Comparison of ENCODE assay signal across 34 cellular contexts in genomic region chr2:124708661-124709060, GRCh38.
"Had no signal": no experiment of that assay in that cellular context is flagged by ENCODE, and none has a peak within 500 bp of the region (broad histone marks: within the 10 kb centered on the region; RNA-seq: fewer than 3 reads in every experiment).

No MANE protein-coding gene starts in this region.

- ATAC-seq: activated CD4-positive, CD25-positive, alpha-beta regulatory T cell treated with anti-CD3 and anti-CD28 coated beads, Interleukin-2, amount 50 U/mL, for 24 hours; activated CD8-positive, alpha-beta T cell treated with anti-CD3 and anti-CD28 coated beads for 36 hours; activated naive CD8-positive, alpha-beta T cell treated with anti-CD3 and anti-CD28 coated beads, Interleukin-2, amount 50 U/mL, for 24 hours; activated T-cell treated with anti-CD3 and anti-CD28 coated beads, Interleukin-2, amount 50 U/mL, for 4 hours; activated T-helper 17 cell treated with anti-CD3 and anti-CD28 coated beads, Interleukin-2, amount 50 U/mL, for 72 hours; heart left ventricle had no signal

- H3K27me3 Mint-ChIP-seq: activated B cell treated with CpG ODN at 0.5 μM for 24 hours; activated CD8-positive, alpha-beta T cell treated with anti-CD3 and anti-CD28 coated beads for 36 hours; activated naive CD4-positive, alpha-beta T cell treated with anti-CD3 and anti-CD28 coated beads, Interleukin-2, amount 50 U/mL, for 24 hours; activated naive CD8-positive, alpha-beta T cell treated with anti-CD3 and anti-CD28 coated beads for 36 hours; activated naive CD8-positive, alpha-beta T cell treated with anti-CD3 and anti-CD28 coated beads, Interleukin-2, amount 50 U/mL, for 24 hours; activated T-helper 17 cell treated with anti-CD3 and anti-CD28 coated beads, Interleukin-2, amount 50 U/mL, for 72 hours; brain had no signal

- H3K4me1 Mint-ChIP-seq: activated B cell treated with CpG ODN at 0.5 μM for 24 hours; activated naive CD4-positive, alpha-beta T cell treated with anti-CD3 and anti-CD28 coated beads, Interleukin-2, amount 50 U/mL, for 24 hours; activated naive CD8-positive, alpha-beta T cell treated with anti-CD3 and anti-CD28 coated beads for 36 hours; activated naive CD8-positive, alpha-beta T cell treated with anti-CD3 and anti-CD28 coated beads, Interleukin-2, amount 50 U/mL, for 24 hours; activated T-helper 17 cell treated with anti-CD3 and anti-CD28 coated beads, Interleukin-2, amount 50 U/mL, for 72 hours; brain had no signal

- DNase-seq: activated B cell treated with CpG ODN at 0.5 μM for 24 hours; activated CD4-positive, alpha-beta T cell treated with anti-CD3 and anti-CD28 coated beads for 48 hours; activated CD4-positive, alpha-beta T cell treated with anti-CD3 and anti-CD28 coated beads, Interleukin-2, amount 50 U/mL, for 1 hour; activated CD4-positive, alpha-beta T cell treated with anti-CD3 and anti-CD28 coated beads, Interleukin-2, amount 50 U/mL, for 48 hours; activated CD8-positive, alpha-beta memory T cell treated with anti-CD3 and anti-CD28 coated beads for 24 hours; activated CD8-positive, alpha-beta T cell treated with anti-CD3 and anti-CD28 coated beads for 36 hours; activated effector memory CD4-positive, alpha-beta T cell treated with Interleukin-2 at 50 U/mL for 16 hours; activated gamma-delta T cell treated with Interleukin-2 at 50 U/mL for 16 hours; activated naive CD4-positive, alpha-beta T cell treated with Interleukin-2 at 50 U/mL for 16 hours; activated naive CD8-positive, alpha-beta T cell treated with anti-CD3 and anti-CD28 coated beads for 36 hours; activated naive CD8-positive, alpha-beta T cell treated with anti-CD3 and anti-CD28 coated beads, Interleukin-2, amount 50 U/mL, for 24 hours; activated T-cell treated with anti-CD3 and anti-CD28 coated beads, Interleukin-2, amount 50 U/mL, for 4 hours; adrenal gland; central memory CD4-positive, alpha-beta T cell; cerebellar nuclear complex; colonic mucosa; effector CD8-positive, alpha-beta T cell; foreskin fibroblast; glutamatergic neuron; heart left ventricle; T-helper 9 cell; WERI-Rb-1 had no signal

- H3K27me3 ChIP-seq: adrenal gland, ascending aorta, breast epithelium, cardiac muscle cell, colonic mucosa, heart left ventricle had no signal

- H3K4me1 ChIP-seq: adrenal gland, ascending aorta, breast epithelium, colonic mucosa, heart left ventricle had no signal

- H3K27ac Mint-ChIP-seq: activated B cell treated with CpG ODN at 0.5 μM for 24 hours; activated CD8-positive, alpha-beta T cell treated with anti-CD3 and anti-CD28 coated beads for 36 hours; activated naive CD4-positive, alpha-beta T cell treated with anti-CD3 and anti-CD28 coated beads, Interleukin-2, amount 50 U/mL, for 24 hours; activated naive CD8-positive, alpha-beta T cell treated with anti-CD3 and anti-CD28 coated beads for 36 hours; activated naive CD8-positive, alpha-beta T cell treated with anti-CD3 and anti-CD28 coated beads, Interleukin-2, amount 50 U/mL, for 24 hours; activated T-helper 17 cell treated with anti-CD3 and anti-CD28 coated beads, Interleukin-2, amount 50 U/mL, for 72 hours; brain; T-helper 1 cell treated with Interleukin-12 subunit alpha and Interleukin-12 subunit beta and Interleukin-4 antibody, amounts not matched to agents 30 μg/mL and 1 μg/mL, for 36 hours had no signal

- H3K4me3 ChIP-seq: adrenal gland, ascending aorta, breast epithelium, cardiac muscle cell, colonic mucosa, heart left ventricle had no signal

- H3K36me3 Mint-ChIP-seq: activated naive CD4-positive, alpha-beta T cell treated with anti-CD3 and anti-CD28 coated beads, Interleukin-2, amount 50 U/mL, for 24 hours; activated naive CD8-positive, alpha-beta T cell treated with anti-CD3 and anti-CD28 coated beads for 36 hours; brain had no signal

- H3K4me3 Mint-ChIP-seq: activated B cell treated with CpG ODN at 0.5 μM for 24 hours; activated CD8-positive, alpha-beta T cell treated with anti-CD3 and anti-CD28 coated beads for 36 hours; activated naive CD4-positive, alpha-beta T cell treated with anti-CD3 and anti-CD28 coated beads, Interleukin-2, amount 50 U/mL, for 24 hours; activated naive CD8-positive, alpha-beta T cell treated with anti-CD3 and anti-CD28 coated beads for 36 hours; activated naive CD8-positive, alpha-beta T cell treated with anti-CD3 and anti-CD28 coated beads, Interleukin-2, amount 50 U/mL, for 24 hours; activated T-cell treated with anti-CD3 and anti-CD28 coated beads, Interleukin-2, amount 50 U/mL, for 4 hours; activated T-helper 17 cell treated with anti-CD3 and anti-CD28 coated beads, Interleukin-2, amount 50 U/mL, for 72 hours; brain; T-helper 1 cell treated with Interleukin-12 subunit alpha and Interleukin-12 subunit beta and Interleukin-4 antibody, amounts not matched to agents 30 μg/mL and 1 μg/mL, for 36 hours had no signal

- H3K36me3 ChIP-seq: adrenal gland, ascending aorta, breast epithelium, cardiac muscle cell, colonic mucosa, heart left ventricle, WERI-Rb-1 had no signal

- H3K27ac ChIP-seq: adrenal gland, ascending aorta, breast epithelium, cardiac muscle cell, colonic mucosa, epithelial cell of prostate, heart left ventricle, WERI-Rb-1 had no signal

- H3K9me3 Mint-ChIP-seq: activated naive CD4-positive, alpha-beta T cell treated with anti-CD3 and anti-CD28 coated beads, Interleukin-2, amount 50 U/mL, for 24 hours; brain had no signal

- H3K9me3 ChIP-seq: adrenal gland, ascending aorta, breast epithelium, colonic mucosa, heart left ventricle had no signal

- FAIRE-seq: endometrium, endothelial cell of umbilical vein, frontal cortex had no signal
